Comparison of ENCODE assay signal across 1 cellular context in genomic region chr6:133890941-133891813, GRCh38.
TF ChIP-seq lines count a peak whose summit lies in the region.

No MANE protein-coding gene starts in this region.

TF ChIP-seq in HEK293, 187 proteins besides CTCF, POLR2A, EP300 and RAD21 (continued from another document):
- TF ChIP-seq, protein P1, sequence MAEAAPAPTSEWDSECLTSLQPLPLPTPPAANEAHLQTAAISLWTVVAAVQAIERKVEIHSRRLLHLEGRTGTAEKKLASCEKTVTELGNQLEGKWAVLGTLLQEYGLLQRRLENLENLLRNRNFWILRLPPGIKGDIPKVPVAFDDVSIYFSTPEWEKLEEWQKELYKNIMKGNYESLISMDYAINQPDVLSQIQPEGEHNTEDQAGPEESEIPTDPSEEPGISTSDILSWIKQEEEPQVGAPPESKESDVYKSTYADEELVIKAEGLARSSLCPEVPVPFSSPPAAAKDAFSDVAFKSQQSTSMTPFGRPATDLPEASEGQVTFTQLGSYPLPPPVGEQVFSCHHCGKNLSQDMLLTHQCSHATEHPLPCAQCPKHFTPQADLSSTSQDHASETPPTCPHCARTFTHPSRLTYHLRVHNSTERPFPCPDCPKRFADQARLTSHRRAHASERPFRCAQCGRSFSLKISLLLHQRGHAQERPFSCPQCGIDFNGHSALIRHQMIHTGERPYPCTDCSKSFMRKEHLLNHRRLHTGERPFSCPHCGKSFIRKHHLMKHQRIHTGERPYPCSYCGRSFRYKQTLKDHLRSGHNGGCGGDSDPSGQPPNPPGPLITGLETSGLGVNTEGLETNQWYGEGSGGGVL (tag by site-specific recombination; IDR thresholded peaks at IDR 0.05), result peak; percentile 71
- TF ChIP-seq ZNF555 (tag by site-specific recombination; conservative IDR thresholded peaks at IDR 0.05) (no peak), GFI1B (tag by site-specific recombination; IDR thresholded peaks at IDR 0.05) (no peak), ZNF404 (tag by site-specific recombination; IDR thresholded peaks at IDR 0.05) (no peak), ZNF670 (tag by site-specific recombination; IDR thresholded peaks at IDR 0.05; ENCODE audit: low read depth) (no peak), ZBTB26 (tag by site-specific recombination; optimal IDR thresholded peaks at IDR 0.05) (no peak), ZNF518A (tag by site-specific recombination; conservative IDR thresholded peaks at IDR 0.05; ENCODE audit: low read depth) (no peak), ZNF558 (tag by site-specific recombination; IDR thresholded peaks at IDR 0.05) (no peak), ZNF629 (tag by site-specific recombination; IDR thresholded peaks at IDR 0.05) (no peak), BCL6B (tag by site-specific recombination; IDR thresholded peaks at IDR 0.05) (no peak), ZNF19 (tag by site-specific recombination; IDR thresholded peaks at IDR 0.05; ENCODE audit: low read depth) (no peak), ZNF521 (tag by site-specific recombination; IDR thresholded peaks at IDR 0.05) (no peak), ZNF248 (tag by site-specific recombination; IDR thresholded peaks at IDR 0.05) (no peak), SCRT1 (tag by site-specific recombination; IDR thresholded peaks at IDR 0.05; ENCODE audit: borderline replicate concordance) (no peak), ZNF501 (tag by site-specific recombination; IDR thresholded peaks at IDR 0.05) (no peak), ZNF341 (tag by site-specific recombination; IDR thresholded peaks at IDR 0.05; ENCODE audit: low read depth) (peak; percentile 31; the same call in 1 of the 2 replicates), ZNF529 (tag by site-specific recombination; IDR thresholded peaks at IDR 0.05; ENCODE audit: insufficient replicate concordance) (no peak), ZNF530 (tag by site-specific recombination; IDR thresholded peaks at IDR 0.05; ENCODE audit: low read depth) (no peak), KLF1 (tag by site-specific recombination; IDR thresholded peaks at IDR 0.05) (0 out of 2 replicates have a peak, but pooled peaks have one; percentile 17), ZBTB20 (tag by site-specific recombination; IDR thresholded peaks at IDR 0.05) (peak; percentile 35; the same call in 1 of the 2 replicates), TRIM28 (IDR thresholded peaks at IDR 0.05; ENCODE audit: borderline replicate concordance, low read length) (0 out of 2 replicates have a peak, but pooled peaks have one; percentile 57), ZNF423 (tag by site-specific recombination; IDR thresholded peaks at IDR 0.05) (no peak), ZNF155 (tag by site-specific recombination; IDR thresholded peaks at IDR 0.05) (no peak), ZNF350 (tag by site-specific recombination; IDR thresholded peaks at IDR 0.05) (no peak), EGR2 (tag by site-specific recombination; IDR thresholded peaks at IDR 0.05; ENCODE audit: low read depth) (0 out of 2 replicates have a peak, but pooled peaks have one; percentile 11), PRDM4 (tag by site-specific recombination; IDR thresholded peaks at IDR 0.05) (no peak), ZBTB17 (tag by site-specific recombination; IDR thresholded peaks at IDR 0.05) (peak; percentile 58), SETDB1 (IDR thresholded peaks at IDR 0.05; ENCODE audit: insufficient read length, low read length) (no peak), ZNF184 (tag by site-specific recombination; IDR thresholded peaks at IDR 0.05) (no peak), GLI2 (tag by site-specific recombination; IDR thresholded peaks at IDR 0.05; ENCODE audit: borderline replicate concordance, low read depth) (no peak), ZBTB8A (tag by site-specific recombination; IDR thresholded peaks at IDR 0.05) (peak; percentile 95), PRDM1 (tag by site-specific recombination; IDR thresholded peaks at IDR 0.05) (peak; percentile 95), MYNN (tag by site-specific recombination; IDR thresholded peaks at IDR 0.05; ENCODE audit: borderline replicate concordance) (peak; percentile 17; the same call in 1 of the 2 replicates), ZNF768 (tag by site-specific recombination; IDR thresholded peaks at IDR 0.05) (no peak), TCF7L2 (IDR thresholded peaks at IDR 0.05; ENCODE audit: borderline replicate concordance, low read depth, low read length) (peak; percentile 45; the same call in 1 of the 2 replicates), ZNF433 (tag by site-specific recombination; IDR thresholded peaks at IDR 0.05; ENCODE audit: low read depth) (no peak), SP3 (tag by site-specific recombination; IDR thresholded peaks at IDR 0.05) (peak; percentile 20; the same call in 1 of the 2 replicates), ZNF23 (tag by site-specific recombination; IDR thresholded peaks at IDR 0.05; ENCODE audit: borderline replicate concordance) (no peak), ZNF645 (tag by site-specific recombination; IDR thresholded peaks at IDR 0.05) (no peak)
- TF ChIP-seq, protein P2, sequence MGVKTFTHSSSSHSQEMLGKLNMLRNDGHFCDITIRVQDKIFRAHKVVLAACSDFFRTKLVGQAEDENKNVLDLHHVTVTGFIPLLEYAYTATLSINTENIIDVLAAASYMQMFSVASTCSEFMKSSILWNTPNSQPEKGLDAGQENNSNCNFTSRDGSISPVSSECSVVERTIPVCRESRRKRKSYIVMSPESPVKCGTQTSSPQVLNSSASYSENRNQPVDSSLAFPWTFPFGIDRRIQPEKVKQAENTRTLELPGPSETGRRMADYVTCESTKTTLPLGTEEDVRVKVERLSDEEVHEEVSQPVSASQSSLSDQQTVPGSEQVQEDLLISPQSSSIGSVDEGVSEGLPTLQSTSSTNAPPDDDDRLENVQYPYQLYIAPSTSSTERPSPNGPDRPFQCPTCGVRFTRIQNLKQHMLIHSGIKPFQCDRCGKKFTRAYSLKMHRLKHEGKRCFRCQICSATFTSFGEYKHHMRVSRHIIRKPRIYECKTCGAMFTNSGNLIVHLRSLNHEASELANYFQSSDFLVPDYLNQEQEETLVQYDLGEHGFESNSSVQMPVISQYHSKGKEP (tag by site-specific recombination; IDR thresholded peaks at IDR 0.05), result no peak
- TF ChIP-seq, protein P3, sequence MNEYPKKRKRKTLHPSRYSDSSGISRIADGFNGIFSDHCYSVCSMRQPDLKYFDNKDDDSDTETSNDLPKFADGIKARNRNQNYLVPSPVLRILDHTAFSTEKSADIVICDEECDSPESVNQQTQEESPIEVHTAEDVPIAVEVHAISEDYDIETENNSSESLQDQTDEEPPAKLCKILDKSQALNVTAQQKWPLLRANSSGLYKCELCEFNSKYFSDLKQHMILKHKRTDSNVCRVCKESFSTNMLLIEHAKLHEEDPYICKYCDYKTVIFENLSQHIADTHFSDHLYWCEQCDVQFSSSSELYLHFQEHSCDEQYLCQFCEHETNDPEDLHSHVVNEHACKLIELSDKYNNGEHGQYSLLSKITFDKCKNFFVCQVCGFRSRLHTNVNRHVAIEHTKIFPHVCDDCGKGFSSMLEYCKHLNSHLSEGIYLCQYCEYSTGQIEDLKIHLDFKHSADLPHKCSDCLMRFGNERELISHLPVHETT (tag by site-specific recombination; IDR thresholded peaks at IDR 0.05), result no peak
- TF ChIP-seq, protein P4, sequence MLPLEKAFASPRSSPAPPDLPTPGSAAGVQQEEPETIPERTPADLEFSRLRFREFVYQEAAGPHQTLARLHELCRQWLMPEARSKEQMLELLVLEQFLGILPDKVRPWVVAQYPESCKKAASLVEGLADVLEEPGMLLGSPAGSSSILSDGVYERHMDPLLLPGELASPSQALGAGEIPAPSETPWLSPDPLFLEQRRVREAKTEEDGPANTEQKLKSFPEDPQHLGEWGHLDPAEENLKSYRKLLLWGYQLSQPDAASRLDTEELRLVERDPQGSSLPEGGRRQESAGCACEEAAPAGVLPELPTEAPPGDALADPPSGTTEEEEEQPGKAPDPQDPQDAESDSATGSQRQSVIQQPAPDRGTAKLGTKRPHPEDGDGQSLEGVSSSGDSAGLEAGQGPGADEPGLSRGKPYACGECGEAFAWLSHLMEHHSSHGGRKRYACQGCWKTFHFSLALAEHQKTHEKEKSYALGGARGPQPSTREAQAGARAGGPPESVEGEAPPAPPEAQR (tag by site-specific recombination; IDR thresholded peaks at IDR 0.05), result no peak
